Comparison of ENCODE assay signal across 9 cellular contexts in the genomic region with DNA sequence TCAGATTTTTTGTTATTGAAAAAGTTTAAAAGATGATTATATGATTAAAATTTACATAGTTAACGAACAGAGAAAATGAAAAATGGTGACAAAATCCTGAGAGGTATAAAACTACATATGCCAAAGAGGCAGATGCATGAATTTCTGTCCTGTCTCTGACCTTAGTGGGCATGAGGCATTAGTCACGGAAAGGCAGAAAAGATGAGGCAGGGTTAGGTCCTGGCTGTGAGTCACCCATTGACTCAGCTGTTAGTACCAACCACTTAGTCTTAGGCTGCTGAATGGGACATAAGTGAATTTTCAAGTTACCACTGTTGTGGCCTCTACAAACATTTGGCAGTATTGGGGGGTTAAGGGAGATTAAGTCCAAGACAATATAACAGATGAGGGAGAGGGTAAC. TPM values are rescaled to one million over a fixed set of nuclear protein-coding genes. Genes with fewer than 3 reads are reported as not detected.
DNase-seq lines count a peak whose midpoint lies in the region; ATAC-seq and TF ChIP-seq lines count a peak whose summit lies in the region.
"Had no signal": no experiment of that assay in that cellular context is flagged by ENCODE, and none has a peak within 500 bp of the region (broad histone marks: within the 10 kb centered on the region; RNA-seq: fewer than 3 reads in every experiment).

No MANE protein-coding gene starts in this region.

- H3K4me3 Mint-ChIP-seq in mesothelial cell of epicardium, result no peak overlapping the region

- peaks cover 12% of the 10 kb centered on the region for H3K9me3 Mint-ChIP-seq in mesothelial cell of epicardium

- peak; percentile 96 for DNase-seq in EL
- DNase-seq in MV-4-11 (lab: John Stamatoyannopoulos, UW), result peak; percentile 82
- DNase-seq in astrocyte of the spinal cord (ENCODE audit: low read depth, low spot score), result peak; percentile 91
- DNase-seq in sciatic nerve (ENCODE audit: low spot score), result no peak
- DNase-seq in NCI-H446 (lab: John Stamatoyannopoulos, UW), result no peak
- no peak for DNase-seq in mesothelial cell of epicardium (ENCODE audit: low spot score in 2 of 2, unreplicated experiment in 2 of 2)
- DNase-seq: left cardiac atrium had no signal

- peaks cover 10% of the 10 kb centered on the region for H3K4me1 Mint-ChIP-seq in mesothelial cell of epicardium

- peaks cover 15% of the 10 kb centered on the region for H3K36me3 Mint-ChIP-seq in mesothelial cell of epicardium

- no peak overlapping the region for H3K4me3 ChIP-seq in astrocyte of the spinal cord (ENCODE audit: low read depth, low read length)

- intact Hi-C loops in sciatic nerve (cut with DNase I), result no loop called here

- H3K27me3 Mint-ChIP-seq in mesothelial cell of epicardium (ENCODE audit: low read depth), result no peaks in the 10 kb centered on the region

- peak; percentile 39 for ATAC-seq in sciatic nerve
- no peak for ATAC-seq in GM21723 (IDR thresholded peaks at IDR 0.05; ENCODE audit: unreplicated experiment)
- ATAC-seq in HG03097 (IDR thresholded peaks at IDR 0.05; ENCODE audit: low FRiP score, unreplicated experiment), result no peak

- in situ Hi-C loops in astrocyte of the spinal cord (cut with HindIII; ENCODE audit: low sequenced_read_pairs), result no loop called here

- TF ChIP-seq CTCF in astrocyte of the spinal cord (IDR thresholded peaks at IDR 0.05; ENCODE audit: low read depth, low read length) (no peak), mesothelial cell of epicardium (IDR thresholded peaks at IDR 0.05; ENCODE audit: unreplicated experiment) (no peak)

- no peak overlapping the region for H3K27ac Mint-ChIP-seq in mesothelial cell of epicardium

RNA-seq across cellular contexts. Expression of a gene that starts 33.1 kb away (rescaled TPM):
- total RNA-seq in sciatic nerve (33.4 TPM), mesothelial cell of epicardium (36.6 to 37.8 TPM (median 37.1 TPM) in 3 replicates)

Comparison
In these comparisons a context has a peak if more than half of its experiments do, and no peak if none do; other contexts are left out.
1. DNase-seq: peak in EL (single experiment), MV-4-11 (single experiment) and astrocyte of the spinal cord (single experiment); none in sciatic nerve (single experiment), NCI-H446 (0 of 2) and mesothelial cell of epicardium (0 of 2).